In genomic region chr2:241632478-241633325, GRCh38 we compare ENCODE assay signal across 23 cellular contexts.
"Had no signal": no experiment of that assay in that cellular context is flagged by ENCODE, and none has a peak within 500 bp of the region (broad histone marks: within the 10 kb centered on the region; RNA-seq: fewer than 3 reads in every experiment).

No MANE protein-coding gene starts in this region.

- H3K9ac ChIP-seq: neural progenitor cell had no signal

- ATAC-seq: heart left ventricle; naive thymus-derived CD8-positive, alpha-beta T cell; right cardiac atrium had no signal

- H3K36me3 ChIP-seq: neural progenitor cell had no signal

- H3K4me2 ChIP-seq: neural progenitor cell had no signal

- H3K4me3 ChIP-seq: ascending aorta, coronary artery, dorsolateral prefrontal cortex, heart left ventricle, neural progenitor cell, testis, transverse colon had no signal

- H2AFZ ChIP-seq: neural progenitor cell had no signal

- H3K9me3 ChIP-seq: ascending aorta, heart left ventricle, testis, transverse colon had no signal

- H3K27me3 ChIP-seq: ascending aorta, brain microvascular endothelial cell, dorsolateral prefrontal cortex, heart left ventricle, neural progenitor cell, testis, transverse colon had no signal

- H3K27ac ChIP-seq: ascending aorta, brain microvascular endothelial cell, coronary artery, heart left ventricle, neural progenitor cell, testis, transverse colon had no signal

- DNase-seq: activated CD4-positive, alpha-beta memory T cell treated with anti-CD3 and anti-CD28 coated beads, Interleukin-2, amount 10 ng/mL, durations not matched to agents 7 days and 5 days; activated CD4-positive, alpha-beta T cell treated with anti-CD3 and anti-CD28 coated beads, Interleukin-2, amount 10 ng/mL, durations not matched to agents 7 days and 5 days; activated CD4-positive, CD25-positive, alpha-beta regulatory T cell treated with anti-CD3 and anti-CD28 coated beads, Interleukin-2, amount 50 U/mL, for 72 hours; activated CD8-positive, alpha-beta memory T cell treated with anti-CD3 and anti-CD28 coated beads, Interleukin-2, amount 50 U/mL, for 48 hours; activated gamma-delta T cell; activated naive CD4-positive, alpha-beta T cell treated with anti-CD3 and anti-CD28 coated beads, Interleukin-2, amount 10 ng/mL, durations not matched to agents 7 days and 5 days; activated naive CD8-positive, alpha-beta T cell treated with anti-CD3 and anti-CD28 coated beads, Interleukin-2, amount 10 ng/mL, durations not matched to agents 7 days and 5 days; activated T-cell treated with anti-CD3 and anti-CD28 coated beads, Interleukin-2, amount 50 U/mL, for 24 hours; brain microvascular endothelial cell; dorsolateral prefrontal cortex; effector memory CD4-positive, alpha-beta T cell; hypothalamus; immature natural killer cell; naive thymus-derived CD8-positive, alpha-beta T cell; stimulated activated CD4-positive, alpha-beta T cell treated with anti-CD3 and anti-CD28 coated beads, Interleukin-2, amount 100 ng/mL, for 48 hours; stimulated activated naive CD4-positive, alpha-beta T cell treated with Interleukin-2 at 50 U/mL for 16 hours; testis; transverse colon had no signal
